1 cellular context compared by ENCODE assay signal in genomic region chr2:197464180-197464579, GRCh38.
TF ChIP-seq lines count a peak whose summit lies in the region.

No MANE protein-coding gene starts in this region.

TF ChIP-seq in K562, 482 proteins besides CTCF, POLR2A, EP300 and RAD21:
- TF ChIP-seq NFXL1 (CRISPR knock-in tag; IDR thresholded peaks at IDR 0.05) (no peak), MAFK (IDR thresholded peaks at IDR 0.05; ENCODE audit: low read length) (peak; percentile 64), HOXB6 (CRISPR knock-in tag; IDR thresholded peaks at IDR 0.05; ENCODE audit: borderline replicate concordance) (no peak), POU5F1 (IDR thresholded peaks at IDR 0.05; ENCODE audit: borderline replicate concordance, low read depth, low read length, partially characterized antibody) (no peak), SMAD2 (IDR thresholded peaks at IDR 0.05; ENCODE audit: low read depth, low read length) (no peak), TCFL5 (CRISPR knock-in tag; conservative IDR thresholded peaks at IDR 0.05) (no peak), E2F6 (IDR thresholded peaks at IDR 0.05; ENCODE audit: borderline replicate concordance in 1 of 2, extremely low read depth in 1 of 2, insufficient read depth in 1 of 2, insufficient read length in 1 of 2, low read depth in 1 of 2, low read length in 1 of 2, poor library complexity in 1 of 2, severe bottlenecking in 1 of 2) (no peak), SLC30A9 (CRISPR knock-in tag; IDR thresholded peaks at IDR 0.05) (no peak), C11orf30 (IDR thresholded peaks at IDR 0.05; ENCODE audit: low read depth) (peak; percentile 62), HNRNPUL1 (IDR thresholded peaks at IDR 0.05; ENCODE audit: low read length) (no peak), MAFF (IDR thresholded peaks at IDR 0.05; ENCODE audit: low read length) (peak; percentile 27; the same call in 1 of the 2 replicates), ZBTB7A (IDR thresholded peaks at IDR 0.05; ENCODE audit: borderline replicate concordance, control insufficient read depth, low read depth, low read length) (no peak), ZNF316 (IDR thresholded peaks at IDR 0.05) (peak; percentile 55)
